8 cellular contexts compared by ENCODE assay signal in the genomic region with DNA sequence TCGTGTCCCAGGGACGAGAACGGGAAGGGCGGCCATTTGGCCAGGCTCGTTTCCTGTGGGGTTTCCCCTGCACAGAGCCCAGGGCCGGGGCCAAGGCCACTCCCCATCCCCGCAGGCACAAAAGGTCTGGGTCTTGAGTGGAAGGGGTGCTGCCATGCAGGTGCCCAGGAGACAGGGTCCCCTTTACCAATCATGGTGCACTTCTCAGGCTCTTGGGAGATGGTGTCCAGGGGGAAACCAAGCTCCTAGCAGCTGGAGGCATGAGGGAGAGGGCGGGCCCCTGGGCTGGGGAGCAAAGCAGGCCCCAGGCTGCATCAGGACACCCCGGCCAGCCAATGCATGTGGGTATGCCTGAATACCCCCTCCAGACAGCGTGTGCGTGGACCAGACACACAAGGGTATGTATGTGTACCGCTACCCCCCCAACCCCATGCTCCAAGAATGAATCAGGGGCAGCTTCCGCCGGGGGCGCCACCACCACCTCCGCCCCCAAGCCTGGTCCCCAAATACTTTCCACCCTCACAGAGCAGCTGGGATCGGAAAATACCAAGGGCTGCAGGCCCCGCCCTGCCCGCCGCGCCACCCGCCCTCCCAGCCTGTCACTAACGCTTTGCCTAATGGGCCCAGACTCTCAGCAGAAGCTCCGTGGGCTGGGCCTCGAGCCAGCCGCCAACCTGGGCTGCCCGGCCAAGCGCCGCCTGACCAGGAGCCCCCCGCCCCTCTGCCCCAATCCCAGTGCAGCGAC. TPM values are rescaled to one million over a fixed set of nuclear protein-coding genes. Genes with fewer than 3 reads are reported as not detected.
DNase-seq lines count a peak whose midpoint lies in the region; ATAC-seq, FAIRE-seq and TF ChIP-seq lines count a peak whose summit lies in the region.

No MANE protein-coding gene starts in this region.

- peak; percentile 42 for ATAC-seq in HG02610 (IDR thresholded peaks at IDR 0.05; ENCODE audit: unreplicated experiment)
- peak; percentile 60 to 67 for ATAC-seq in activated T-cell treated with anti-CD3 and anti-CD28 coated beads, Interleukin-2, amount 50 U/mL, for 72 hours (replicated peaks in 1 of 2)

- peak overlapping the region; percentile 90 for H3K27ac Mint-ChIP-seq in activated T-cell treated with anti-CD3 and anti-CD28 coated beads, Interleukin-2, amount 50 U/mL, for 72 hours
- H3K27ac Mint-ChIP-seq in osteocyte (ENCODE audit: unreplicated experiment) = peak overlapping the region; percentile 98

- H3K27me3 Mint-ChIP-seq in activated T-cell treated with anti-CD3 and anti-CD28 coated beads, Interleukin-2, amount 50 U/mL, for 72 hours (ENCODE audit: low read depth) = no peaks in the 10 kb centered on the region
- H3K27me3 Mint-ChIP-seq in osteocyte (ENCODE audit: unreplicated experiment) = no peaks in the 10 kb centered on the region

- H3K4me1 Mint-ChIP-seq in activated T-cell treated with anti-CD3 and anti-CD28 coated beads, Interleukin-2, amount 50 U/mL, for 72 hours (ENCODE audit: low read depth) = peaks cover 65% of the 10 kb centered on the region
- peaks cover 62% of the 10 kb centered on the region for H3K4me1 Mint-ChIP-seq in osteocyte (ENCODE audit: unreplicated experiment)

- H3K4me3 Mint-ChIP-seq in activated T-cell treated with anti-CD3 and anti-CD28 coated beads, Interleukin-2, amount 50 U/mL, for 72 hours = peak overlapping the region; percentile 91 to 96
- H3K4me3 Mint-ChIP-seq in osteocyte (ENCODE audit: unreplicated experiment) = peak overlapping the region; percentile 92

- H3K4me3 ChIP-seq in fibroblast of mammary gland (ENCODE audit: control insufficient read depth, low read depth, low read length) = peak overlapping the region; percentile 88
- peak overlapping the region; percentile 97 to 99 for H3K4me3 ChIP-seq in tibial artery

- H3K9me3 Mint-ChIP-seq in activated T-cell treated with anti-CD3 and anti-CD28 coated beads, Interleukin-2, amount 50 U/mL, for 72 hours = no peaks in the 10 kb centered on the region
- no peaks in the 10 kb centered on the region for H3K9me3 Mint-ChIP-seq in osteocyte (ENCODE audit: unreplicated experiment)

- H3K36me3 Mint-ChIP-seq in activated T-cell treated with anti-CD3 and anti-CD28 coated beads, Interleukin-2, amount 50 U/mL, for 72 hours (ENCODE audit: insufficient read depth in 2 of 2) = peaks cover 7 to 12% of the 10 kb centered on the region in 2 donors
- peaks cover 25% of the 10 kb centered on the region for H3K36me3 Mint-ChIP-seq in osteocyte (ENCODE audit: unreplicated experiment)

- H3K27me3 ChIP-seq in tibial artery = no peaks in the 10 kb centered on the region

- H3K4me1 ChIP-seq in tibial artery = peaks cover 20 to 84% (median 61%) of the 10 kb centered on the region in 4 donors

- TF ChIP-seq CTCF in GM10266 (IDR thresholded peaks at IDR 0.05; ENCODE audit: control insufficient read depth, insufficient read depth, low read depth, missing control alignments) (peak; percentile 8), fibroblast of mammary gland (conservative IDR thresholded peaks at IDR 0.05; ENCODE audit: control insufficient read depth, insufficient read depth, low read depth, low read length) (no peak), osteocyte (IDR thresholded peaks at IDR 0.05) (peak; percentile 27), tibial artery (IDR thresholded peaks at IDR 0.05) (no peak)

- intact Hi-C loops in tibial artery (cut with DNase I; ENCODE audit: low total_unique reads) = no loop called here

- peak; percentile 91 for DNase-seq in GM10266 (ENCODE audit: extremely low spot score)
- DNase-seq in RCC 7860 (ENCODE audit: low spot score) = peak; percentile 85
- peak; percentile 88 to 90 for DNase-seq in activated T-cell treated with anti-CD3 and anti-CD28 coated beads, Interleukin-2, amount 50 U/mL, for 72 hours
- DNase-seq in fibroblast of mammary gland (ENCODE audit: low read depth) = peak; percentile 78
- DNase-seq in osteocyte (ENCODE audit: extremely low spot score, unreplicated experiment) = peak; percentile 94
- peak; percentile 93 to 96 for DNase-seq in tibial artery
- no peak for DNase-seq in NCI-H1105 treated with DMSO at 0.1 percent for 48 hours (lab: John Stamatoyannopoulos, UW)

- peaks cover 18 to 22% (median 18%) of the 10 kb centered on the region in 3 donors for H3K36me3 ChIP-seq in tibial artery

- H3K27ac ChIP-seq in tibial artery = peak overlapping the region; percentile 99

- peak; percentile 53 for FAIRE-seq in RCC 7860 (lab: Jason Lieb, UNC)

- H3K9me3 ChIP-seq in tibial artery = no peaks in the 10 kb centered on the region

RNA-seq across cellular contexts. Expression of a gene that starts 37.6 kb away (rescaled TPM):
- 1 to 10 TPM; 3.1 to 3.8 TPM for total RNA-seq in activated T-cell treated with anti-CD3 and anti-CD28 coated beads, Interleukin-2, amount 50 U/mL, for 72 hours
- 1.1 and 3.5 TPM in 2 replicates for total RNA-seq in osteocyte

RNA-seq across cellular contexts. Expression of a gene that starts 44.1 kb away (rescaled TPM):
- total RNA-seq in activated T-cell treated with anti-CD3 and anti-CD28 coated beads, Interleukin-2, amount 50 U/mL, for 72 hours = 10 to 100 TPM; 11.1 to 12.0 TPM
- total RNA-seq in osteocyte = 14.0 and 15.1 TPM in 2 replicates

Comparison
In these comparisons a context has a peak if more than half of its experiments do, and no peak if none do; other contexts are left out.
1. CTCF ChIP-seq: peak in GM10266 (single experiment) and osteocyte (single experiment); none in fibroblast of mammary gland (single experiment) and tibial artery (0 of 2).